Comparison of ENCODE assay signal across 14 cellular contexts in genomic region chr2:2324565-2325101, GRCh38. TPM values are rescaled to one million over a fixed set of nuclear protein-coding genes. Genes with fewer than 3 reads are reported as not detected.
A peak's percentile ranks its signal among the peaks of the same experiment; 100 is the strongest.
DNase-seq lines count a peak whose midpoint lies in the region; ATAC-seq, FAIRE-seq and TF ChIP-seq lines count a peak whose summit lies in the region.
"Had no signal": no experiment of that assay in that cellular context is flagged by ENCODE, and none has a peak within 500 bp of the region (broad histone marks: within the 10 kb centered on the region; RNA-seq: fewer than 3 reads in every experiment).

No MANE protein-coding gene starts in this region.

- dilution Hi-C loops in mammary epithelial cell (cut with HindIII; ENCODE audit: low sequenced_read_pairs) = no loop called here

- H3K36me3 ChIP-seq in HepG2 (replicated peaks in 1 of 2; ENCODE audit: control insufficient read depth in 1 of 2, insufficient read depth in 2 of 2, low read length in 2 of 2) (no peaks in the 10 kb centered on the region), right lobe of liver (no peaks in the 10 kb centered on the region), heart left ventricle (no peaks in the 10 kb centered on the region), mammary epithelial cell (ENCODE audit: insufficient read depth, low read length) (no peaks in the 10 kb centered on the region)
- H3K36me3 ChIP-seq: upper lobe of right lung had no signal

- peaks cover 1 to 8% of the 10 kb centered on the region in 2 experiments; a peak in 2 of 5 replicates for H3K27me3 ChIP-seq in HepG2 (ENCODE audit: control insufficient read depth in 1 of 2, insufficient read depth in 2 of 2, low read length in 2 of 2)
- H3K27me3 ChIP-seq in right lobe of liver = no peaks in the 10 kb centered on the region
- H3K27me3 ChIP-seq in heart left ventricle = peaks cover 0 to 18% (median 0%) of the 10 kb centered on the region in 9 donors
- H3K27me3 ChIP-seq in mammary epithelial cell (ENCODE audit: insufficient read depth, low read length) = no peaks in the 10 kb centered on the region
- H3K27me3 ChIP-seq: upper lobe of right lung had no signal

- BruUV-seq in HepG2 (replicated peaks; lab: Mats Ljungman, UMichigan) (no TSS peak), mammary epithelial cell (replicated peaks; lab: Mats Ljungman, UMichigan) (no TSS peak)

- H3K9me3 ChIP-seq in HepG2 (ENCODE audit: low read length) (no peaks in the 10 kb centered on the region), right lobe of liver (no peaks in the 10 kb centered on the region), heart left ventricle (no peaks in the 10 kb centered on the region), mammary epithelial cell (replicated peaks; ENCODE audit: insufficient read depth, low read length) (peaks cover 20% of the 10 kb centered on the region)
- H3K9me3 ChIP-seq: A549, upper lobe of right lung had no signal

- TF ChIP-seq EP300 in HepG2 (IDR thresholded peaks at IDR 0.05; ENCODE audit: low read depth in 2 of 2, low read length in 2 of 2) (no peak), HepG2 (CRISPR knock-in tag; IDR thresholded peaks at IDR 0.05; ENCODE audit: borderline replicate concordance) (no peak)

- H3K4me2 ChIP-seq in HepG2 (ENCODE audit: low read depth, low read length) (no peak overlapping the region), mammary epithelial cell (ENCODE audit: insufficient read depth, low read depth, low read length) (no peak overlapping the region)
- H3K4me2 ChIP-seq: A549 had no signal

- in situ Hi-C loops in HepG2 (cut with HindIII; ENCODE audit: extremely low pct_ligation_motif_present, low pct_unique_long_range_greater_than_20kb) = no loop called here
- in situ Hi-C loops in mammary epithelial cell (cut with MboI; ENCODE audit: low sequenced_read_pairs in 2 of 2) = no loop called here

- WGBS in HepG2 (ENCODE audit: low lambda C conversion rate) = 41% methylated on average over 16 of the region's 16 CpGs
- 65% methylated on average over 7 of the region's 16 CpGs for WGBS in right lobe of liver (ENCODE audit: insufficient coverage, low coverage, low lambda C conversion rate, missing lambda C conversion rate)
- 61 to 78% (median 73%) methylated on average over 13 to 16 of the region's 16 CpGs for WGBS in heart left ventricle, 4 donors
- 66% methylated on average over 16 of the region's 16 CpGs for WGBS in mammary epithelial cell (ENCODE audit: low coverage, missing lambda C conversion rate)

- no peak for TF ChIP-seq RAD21 in HepG2 (CRISPR knock-in tag; IDR thresholded peaks at IDR 0.05)

- TF ChIP-seq CTCF in HepG2 (CRISPR knock-in tag; IDR thresholded peaks at IDR 0.05) = no peak
- no peak for TF ChIP-seq CTCF in right lobe of liver (IDR thresholded peaks at IDR 0.05)
- TF ChIP-seq CTCF in heart left ventricle (IDR thresholded peaks at IDR 0.05) = no peak
- no peak for TF ChIP-seq CTCF in mammary epithelial cell (conservative IDR thresholded peaks at IDR 0.05 in 1 of 2, IDR thresholded peaks at IDR 0.05 in 1 of 2; ENCODE audit: extremely low read depth in 1 of 2, insufficient read depth in 1 of 2, low read depth in 1 of 2, low read length in 2 of 2)

- H3K9ac ChIP-seq in HepG2 (ENCODE audit: insufficient read depth, low read depth, low read length) = no peak overlapping the region
- no peak overlapping the region for H3K9ac ChIP-seq in mammary epithelial cell (ENCODE audit: insufficient read depth, low read length)

- H3K27ac ChIP-seq in HepG2 (ENCODE audit: extremely low read length, insufficient read depth, low read length) (no peak overlapping the region), right lobe of liver (no peak overlapping the region), temporal lobe (ENCODE audit: low read depth, low read length) (peak overlapping the region; percentile 65), heart left ventricle (no peak overlapping the region), mammary epithelial cell (ENCODE audit: insufficient read depth, low read depth, low read length) (no peak overlapping the region)
- H3K27ac ChIP-seq: A549, upper lobe of right lung had no signal

- ATAC-seq in HepG2 = no peak
- no peak for ATAC-seq in right lobe of liver
- ATAC-seq in heart left ventricle = no peak
- ATAC-seq: A549, T-cell, upper lobe of right lung had no signal

- no peaks in the 10 kb centered on the region for H3K79me2 ChIP-seq in HepG2 (ENCODE audit: insufficient read depth, low read length)
- H3K79me2 ChIP-seq in mammary epithelial cell (ENCODE audit: insufficient read depth, low read length) = no peaks in the 10 kb centered on the region

- DNase-seq in HepG2 (ENCODE audit: low spot score) = no peak
- no peak for DNase-seq in right lobe of liver
- peak; percentile 87 for DNase-seq in NCI-H510A treated with DMSO at 0.1 percent for 48 hours (lab: John Stamatoyannopoulos, UW)
- DNase-seq in cerebellum (ENCODE audit: low spot score) = peak; percentile 75
- DNase-seq in foreskin melanocyte = no peak
- DNase-seq in heart left ventricle = no peak
- DNase-seq in mammary epithelial cell = no peak
- DNase-seq: activated CD4-positive, CD25-positive, alpha-beta regulatory T cell treated with anti-CD3 and anti-CD28 coated beads, Interleukin-2, amount 50 U/mL, for 72 hours; T-cell; upper lobe of right lung had no signal

- FAIRE-seq in HepG2 (lab: Jason Lieb, UNC) = no peak
- FAIRE-seq: A549, endothelial cell of umbilical vein had no signal

- H4K20me1 ChIP-seq in HepG2 (ENCODE audit: insufficient read depth, low read length) (no peaks in the 10 kb centered on the region), mammary epithelial cell (ENCODE audit: insufficient read depth, low read length) (no peaks in the 10 kb centered on the region)

- no peak overlapping the region for H2AFZ ChIP-seq in HepG2 (ENCODE audit: low read length)
- H2AFZ ChIP-seq in mammary epithelial cell (ENCODE audit: low read depth, low read length) = no peak overlapping the region

- CTCF ChIA-PET in HepG2 (lab: Yijun Ruan, JAX; ENCODE audit: low intra/inter-chr PET ratio, low total read pairs) (no interaction called here), mammary epithelial cell (lab: Charles Lee; ENCODE audit: low non-redundant PET) (no interaction called here)

- no peak for TF ChIP-seq POLR2A in HepG2 (IDR thresholded peaks at IDR 0.05; ENCODE audit: insufficient read depth in 1 of 2, low read depth in 2 of 2, low read length in 2 of 2)
- no peak for TF ChIP-seq POLR2A in right lobe of liver (IDR thresholded peaks at IDR 0.05)
- TF ChIP-seq POLR2A in heart left ventricle (IDR thresholded peaks at IDR 0.05) = no peak

- POLR2A ChIA-PET in HepG2 (lab: Yijun Ruan, JAX) = no interaction called here

- intact Hi-C loops in HepG2 (cut with micrococcal nuclease; ENCODE audit: unreplicated experiment) (no loop called here), right lobe of liver (cut with DNase I) (no loop called here), heart left ventricle (cut with DNase I) (no loop called here), mammary epithelial cell (cut with micrococcal nuclease) (no loop called here)

- H3K4me3 ChIP-seq in HepG2 (replicated peaks in 1 of 3; ENCODE audit: insufficient read depth in 1 of 3, low read depth in 2 of 3, low read length in 3 of 3) (no peak overlapping the region), right lobe of liver (no peak overlapping the region), heart left ventricle (no peak overlapping the region), mammary epithelial cell (replicated peaks in 1 of 3; ENCODE audit: insufficient read depth in 1 of 3, low read depth in 2 of 3, low read length in 3 of 3) (no peak overlapping the region)
- H3K4me3 ChIP-seq: A549, lung, upper lobe of right lung had no signal

- H3K4me1 ChIP-seq in HepG2 (ENCODE audit: insufficient read depth, low read length) = no peaks in the 10 kb centered on the region
- no peaks in the 10 kb centered on the region for H3K4me1 ChIP-seq in right lobe of liver
- H3K4me1 ChIP-seq in heart left ventricle = no peaks in the 10 kb centered on the region
- H3K4me1 ChIP-seq in mammary epithelial cell (ENCODE audit: insufficient read depth, low read length) = no peaks in the 10 kb centered on the region
- H3K4me1 ChIP-seq: A549, upper lobe of right lung had no signal

TF ChIP-seq in HepG2, 621 proteins besides CTCF, POLR2A, EP300 and RAD21:
- TF ChIP-seq MAX (IDR thresholded peaks at IDR 0.05) (no peak), GZF1 (CRISPR knock-in tag; IDR thresholded peaks at IDR 0.05) (peak; percentile 63; the same call in 1 of the 2 replicates)

RNA-seq across cellular contexts. Expression of gene MYT1L, which starts 6.4 kb away (rescaled TPM):
- total RNA-seq in HepG2 (2016; rRNA removed; fragmentation: Illumina TruSeq; extraction: Trizol) = not detected in 2 replicates
- total RNA-seq in HepG2 (2016; cell fraction: cytosol; rRNA removed; fragmentation: Illumina TruSeq; extraction: Trizol; ENCODE audit: low read depth) = not detected in 2 replicates
- not detected in 2 replicates for total RNA-seq in HepG2 (2016; cell fraction: insoluble cytoplasmic fraction; rRNA removed; fragmentation: Illumina TruSeq; extraction: Trizol)
- not detected in 2 replicates for total RNA-seq in HepG2 (2016; cell fraction: membrane; rRNA removed; fragmentation: Illumina TruSeq; extraction: Trizol)
- not detected in 2 replicates for total RNA-seq in HepG2 (2016; cell fraction: nucleus; rRNA removed; fragmentation: Illumina TruSeq; extraction: Trizol)
- not detected in 2 replicates for polyA plus RNA-seq in HepG2 (2011; rRNA removed)
- not detected in 2 replicates for polyA plus RNA-seq in HepG2 (2011; cell fraction: cytosol; rRNA removed)
- not detected in 2 replicates for polyA plus RNA-seq in HepG2 (2011; cell fraction: nucleus; rRNA removed)
- not detected in 2 replicates for polyA plus RNA-seq in HepG2 (2012)
- polyA plus RNA-seq in HepG2 (2016; cell fraction: cytosol; fragmentation: Illumina TruSeq; extraction: Trizol; ENCODE audit: low read depth) = not detected in 2 replicates
- polyA plus RNA-seq in HepG2 (2016; cell fraction: insoluble cytoplasmic fraction; fragmentation: Illumina TruSeq; extraction: Trizol; ENCODE audit: low read depth) = not detected in 2 replicates
- not detected in 2 replicates for polyA plus RNA-seq in HepG2 (2016; cell fraction: membrane; fragmentation: Illumina TruSeq; extraction: Trizol; ENCODE audit: low read depth)
- polyA plus RNA-seq in HepG2 (2016; cell fraction: nucleus; fragmentation: Illumina TruSeq; extraction: Trizol; ENCODE audit: insufficient read depth, low read depth) = not detected in 2 replicates
- polyA minus RNA-seq in HepG2 (2011; rRNA and poly(A)+ RNA removed; ENCODE audit: low replicate concordance) = 2.3 TPM in 1 of 2 replicates, not detected in the other
- not detected in 2 replicates for polyA minus RNA-seq in HepG2 (2011; cell fraction: cytosol; rRNA and poly(A)+ RNA removed)
- not detected in 2 replicates for polyA minus RNA-seq in HepG2 (2011; cell fraction: nucleus; rRNA and poly(A)+ RNA removed)
- total RNA-seq in right lobe of liver = 1 to 10 TPM in 1 of 6 experiments, under 1 TPM in 2, not detected in 3; 0.20 to 2.4 (median 0.74) TPM
- 230 TPM for total RNA-seq in cerebellum
- 363 TPM for total RNA-seq in temporal lobe
- under 1 TPM in 2 of 9 donors, not detected in 7; 0.15 to 0.20 TPM for total RNA-seq in heart left ventricle
- polyA plus RNA-seq in heart left ventricle = not detected
- under 1 TPM in 1 of 2 donors, not detected in 1; 0.17 TPM for total RNA-seq in mammary epithelial cell
- not detected for polyA plus RNA-seq in mammary epithelial cell
- polyA minus RNA-seq in mammary epithelial cell = not detected
- total RNA-seq: endothelial cell of umbilical vein, upper lobe of right lung had no signal
- polyA plus RNA-seq: A549, endothelial cell of umbilical vein had no signal

Comparison
In these comparisons a context has a peak if more than half of its experiments do, and no peak if none do; other contexts are left out.
1. DNase-seq: peak in NCI-H510A treated with DMSO at 0.1 percent for 48 hours (single experiment) and cerebellum (single experiment); none in HepG2 (single experiment), right lobe of liver (0 of 3), foreskin melanocyte (single experiment), heart left ventricle (0 of 5) and mammary epithelial cell (single experiment).
2. RNA of gene MYT1L, which starts 6.4 kb away (total RNA-seq): 363 TPM in temporal lobe (single experiment) and 230 TPM in cerebellum (single experiment); 0.20 to 2.4 TPM in right lobe of liver, 0.17 TPM in mammary epithelial cell, 0.15 to 0.20 TPM in heart left ventricle and not detected in HepG2; every median in the first group is over 10 times any median in the second.